ENCODE assay signal across 9 cellular contexts in genomic region chr6:6494677-6495076, GRCh38.
A peak's percentile ranks its signal among the peaks of the same experiment; 100 is the strongest.
DNase-seq lines count a peak whose midpoint lies in the region; ATAC-seq, FAIRE-seq and TF ChIP-seq lines count a peak whose summit lies in the region.
"Had no signal": no experiment of that assay in that cellular context is flagged by ENCODE, and none has a peak within 500 bp of the region (broad histone marks: within the 10 kb centered on the region; RNA-seq: fewer than 3 reads in every experiment).

No MANE protein-coding gene starts in this region.

- no peak overlapping the region for H3K9ac ChIP-seq in OCI-LY3 (ENCODE audit: low read length)

- H3K27me3 ChIP-seq in OCI-LY3 (ENCODE audit: low read depth, low read length) (0 out of 2 replicates have a peak, but pooled peaks cover 2% of the 10 kb centered on the region), pancreas (peaks cover 0 to 2% (median 0%) of the 10 kb centered on the region in 4 donors)

- FAIRE-seq in pancreas (lab: Jason Lieb, UNC): no peak
- FAIRE-seq: TTC549 had no signal

- intact Hi-C loops in pancreas (cut with DNase I): no loop called here

- peak; percentile 55 to 66 for DNase-seq in NCI-H2081 (lab: John Stamatoyannopoulos, UW)
- no peak for DNase-seq in NCI-H2081 treated with DMSO at 0.1 percent for 48 hours (lab: John Stamatoyannopoulos, UW)
- DNase-seq in epithelial cell of proximal tubule (ENCODE audit: low read depth): no peak
- DNase-seq in pancreas: peak in 2 of 6 donors; percentile 10 to 33
- DNase-seq in NCI-H2107 (lab: John Stamatoyannopoulos, UW): no peak

- peak; percentile 80 for TF ChIP-seq CTCF in OCI-LY3 (IDR thresholded peaks at IDR 0.05; ENCODE audit: low read depth, low read length)
- TF ChIP-seq CTCF in epithelial cell of proximal tubule (conservative IDR thresholded peaks at IDR 0.05; ENCODE audit: low read depth, low read length): peak; percentile 76
- no peak for TF ChIP-seq CTCF in pancreas (IDR thresholded peaks at IDR 0.05)

- no peak overlapping the region for H3K27ac ChIP-seq in OCI-LY3 (ENCODE audit: low read length)
- no peak overlapping the region for H3K27ac ChIP-seq in pancreas

- H3K4me3 ChIP-seq in OCI-LY3 (ENCODE audit: low read length) (no peak overlapping the region), epithelial cell of proximal tubule (ENCODE audit: low read depth, low read length) (no peak overlapping the region), pancreas (no peak overlapping the region)

- H3K4me2 ChIP-seq in OCI-LY3 (ENCODE audit: low read length): no peak overlapping the region

- H3K9me3 ChIP-seq in OCI-LY3 (ENCODE audit: insufficient read depth, low read length) (no peaks in the 10 kb centered on the region), pancreas (no peaks in the 10 kb centered on the region)

- 26% methylated on average over 6 of the region's 6 CpGs for WGBS in pancreas, 2 donors

- ATAC-seq in HG02798 (IDR thresholded peaks at IDR 0.05; ENCODE audit: poor library complexity, unreplicated experiment): peak; percentile 62
- peak in 3 of 4 donors; percentile 39 to 65 (median 40) for ATAC-seq in pancreas
- ATAC-seq in GM18511 (IDR thresholded peaks at IDR 0.05; ENCODE audit: unreplicated experiment): no peak

- H3K36me3 ChIP-seq in OCI-LY3 (replicated peaks; ENCODE audit: low read depth, low read length) (no peaks in the 10 kb centered on the region), pancreas (no peaks in the 10 kb centered on the region)

- no peaks in the 10 kb centered on the region for H3K79me2 ChIP-seq in OCI-LY3 (ENCODE audit: low read length)

- no peak overlapping the region for H2AFZ ChIP-seq in OCI-LY3 (ENCODE audit: low read depth, low read length)

- no peaks in the 10 kb centered on the region for H4K20me1 ChIP-seq in OCI-LY3 (ENCODE audit: insufficient read depth, low read length)

- H3K4me1 ChIP-seq in OCI-LY3 (ENCODE audit: low read length) (no peaks in the 10 kb centered on the region), pancreas (no peaks in the 10 kb centered on the region)

Comparison
In these comparisons a context has a peak if more than half of its experiments do, and no peak if none do; other contexts are left out.
1. DNase-seq: peak in NCI-H2081 (2 of 2); none in NCI-H2081 treated with DMSO at 0.1 percent for 48 hours (single experiment), epithelial cell of proximal tubule (single experiment) and NCI-H2107 (single experiment).
2. CTCF ChIP-seq: peak in OCI-LY3 (single experiment) and epithelial cell of proximal tubule (single experiment); none in pancreas (0 of 4).